24 cellular contexts compared by ENCODE assay signal in the genomic region with DNA sequence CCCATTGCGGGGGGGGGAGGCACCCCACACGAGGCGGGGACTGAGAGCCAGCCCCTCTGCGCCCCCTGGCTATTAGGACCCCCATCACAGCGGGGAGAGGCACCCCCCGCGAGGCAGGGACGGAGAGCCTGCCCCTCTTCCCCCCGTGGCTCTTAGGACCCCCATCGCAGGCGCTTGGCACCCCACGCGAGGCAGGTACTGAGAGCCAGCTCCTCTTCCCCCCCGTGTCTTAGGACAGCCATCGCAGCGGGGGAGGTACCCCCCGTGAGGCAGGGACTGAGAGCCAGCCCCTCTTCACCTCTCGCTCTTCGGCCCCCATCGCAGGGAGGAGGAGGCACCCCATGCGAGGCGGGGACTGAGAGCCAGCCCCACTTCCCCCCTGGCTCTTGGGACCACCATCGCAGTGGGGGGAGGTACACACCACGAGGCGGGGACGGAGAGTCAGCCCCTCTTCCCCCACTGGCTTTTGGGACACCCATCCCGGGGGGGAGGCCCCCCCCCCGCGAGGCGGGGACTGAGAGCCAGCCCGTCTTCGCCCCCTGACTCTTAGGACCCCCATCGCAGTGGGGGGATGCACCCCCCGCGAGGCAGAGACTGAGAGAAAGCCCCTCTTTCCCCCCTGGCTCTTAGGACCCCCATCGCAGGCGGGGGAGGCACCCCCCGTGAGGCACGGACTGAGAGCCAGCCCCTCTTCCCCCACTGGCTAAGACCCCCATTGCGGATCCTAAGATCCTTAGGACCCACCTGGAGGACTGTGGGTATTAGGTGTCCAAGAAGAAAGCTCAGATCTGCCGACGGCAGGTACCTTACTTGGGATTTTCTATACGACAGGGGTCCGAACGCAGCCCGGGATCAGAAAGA.
DNase-seq lines count a peak whose midpoint lies in the region; ATAC-seq, FAIRE-seq and TF ChIP-seq lines count a peak whose summit lies in the region.
"Had no signal": no experiment of that assay in that cellular context is flagged by ENCODE, and none has a peak within 500 bp of the region (broad histone marks: within the 10 kb centered on the region; RNA-seq: fewer than 3 reads in every experiment).

No MANE protein-coding gene starts in this region.

- H4K20me1 ChIP-seq in neural progenitor cell (ENCODE audit: low read depth) = no peaks in the 10 kb centered on the region
- H4K20me1 ChIP-seq in MM.1S (ENCODE audit: insufficient read depth, low read length) = no peaks in the 10 kb centered on the region
- H4K20me1 ChIP-seq: BLaER1 treated with 17β-estradiol and CSF1 and Interleukin-3, amounts not matched to agents 10 nM and 100 nM had no signal

- H3K9me3 ChIP-seq in neural progenitor cell (ENCODE audit: low read depth) (no peaks in the 10 kb centered on the region), MM.1S (replicated peaks; ENCODE audit: insufficient read depth, low read length) (no peaks in the 10 kb centered on the region)

- H3K4me1 ChIP-seq in neural progenitor cell (peaks cover 13% of the 10 kb centered on the region), MM.1S (ENCODE audit: low read length) (no peaks in the 10 kb centered on the region)

- peak overlapping the region; percentile 64 for H2AFZ ChIP-seq in neural progenitor cell (replicated peaks)
- no peak overlapping the region for H2AFZ ChIP-seq in MM.1S (ENCODE audit: low read length)

- no peaks in the 10 kb centered on the region for H3K9me2 ChIP-seq in MM.1S (replicated peaks; ENCODE audit: insufficient read depth, low read length)

- H3K4me3 Mint-ChIP-seq in stimulated activated naive CD8-positive, alpha-beta T cell treated with anti-CD3 and anti-CD28 coated beads, Interleukin-15, amount 100 ng/mL, for 72 hours = no peak overlapping the region
- peak overlapping the region; percentile 65 for H3K4me3 Mint-ChIP-seq in endothelial cell (ENCODE audit: unreplicated experiment)
- H3K4me3 Mint-ChIP-seq in neural progenitor cell = no peak overlapping the region
- H3K4me3 Mint-ChIP-seq: activated naive CD8-positive, alpha-beta T cell treated with anti-CD3 and anti-CD28 coated beads, Interleukin-2, amount 50 U/mL, for 24 hours had no signal

- H3K27me3 Mint-ChIP-seq in stimulated activated naive CD8-positive, alpha-beta T cell treated with anti-CD3 and anti-CD28 coated beads, Interleukin-15, amount 100 ng/mL, for 72 hours = no peaks in the 10 kb centered on the region
- H3K27me3 Mint-ChIP-seq in endothelial cell (ENCODE audit: unreplicated experiment) (peaks cover 4% of the 10 kb centered on the region), neural progenitor cell (ENCODE audit: insufficient read depth, low read depth) (peaks cover 2% of the 10 kb centered on the region)
- H3K27me3 Mint-ChIP-seq: activated naive CD8-positive, alpha-beta T cell treated with anti-CD3 and anti-CD28 coated beads, Interleukin-2, amount 50 U/mL, for 24 hours had no signal

- H3F3A ChIP-seq in neural progenitor cell (ENCODE audit: low read depth) = peaks cover 14% of the 10 kb centered on the region
- H3F3A ChIP-seq in MM.1S (ENCODE audit: insufficient read depth, low read length) = no peaks in the 10 kb centered on the region

- H3K27ac ChIP-seq in neural progenitor cell (peak overlapping the region; percentile 91), MM.1S (ENCODE audit: low read length) (no peak overlapping the region)
- H3K27ac ChIP-seq: BLaER1 treated with 17β-estradiol and CSF1 and Interleukin-3, amounts not matched to agents 10 nM and 100 nM; WERI-Rb-1 had no signal

- TF ChIP-seq CTCF in endothelial cell (IDR thresholded peaks at IDR 0.05; ENCODE audit: unreplicated experiment) (no peak), neural progenitor cell (IDR thresholded peaks at IDR 0.05) (no peak), MM.1S (IDR thresholded peaks at IDR 0.05; ENCODE audit: low read length) (no peak)

- peak overlapping the region; percentile 77 for H3K4me2 ChIP-seq in neural progenitor cell
- H3K4me2 ChIP-seq in MM.1S (ENCODE audit: low read depth, low read length) = no peak overlapping the region
- H3K4me2 ChIP-seq: BLaER1 treated with 17β-estradiol and CSF1 and Interleukin-3, amounts not matched to agents 10 nM and 100 nM had no signal

- H3K4me3 ChIP-seq in neural progenitor cell (peak overlapping the region; percentile 42), MM.1S (ENCODE audit: low read length) (no peak overlapping the region)
- H3K4me3 ChIP-seq: BLaER1 treated with 17β-estradiol and CSF1 and Interleukin-3, amounts not matched to agents 10 nM and 100 nM had no signal

- ATAC-seq in stimulated activated naive CD8-positive, alpha-beta T cell treated with anti-CD3 and anti-CD28 coated beads, Interleukin-15, amount 100 ng/mL, for 72 hours = peak; percentile 9
- no peak for ATAC-seq in stimulated activated naive CD8-positive, alpha-beta T cell treated with anti-CD3 and anti-CD28 coated beads, Interleukin-15, Interleukin-2, amounts not matched to agents 100 U/mL and 50 U/mL, for 24 hours
- ATAC-seq: activated naive CD8-positive, alpha-beta T cell treated with anti-CD3 and anti-CD28 coated beads, Interleukin-2, amount 50 U/mL, for 24 hours had no signal

- peak; percentile 9 for FAIRE-seq in urothelium cell line (lab: Jason Lieb, UNC)
- FAIRE-seq: H1 had no signal

- no peaks in the 10 kb centered on the region for H3K9me3 Mint-ChIP-seq in stimulated activated naive CD8-positive, alpha-beta T cell treated with anti-CD3 and anti-CD28 coated beads, Interleukin-15, amount 100 ng/mL, for 72 hours
- H3K9me3 Mint-ChIP-seq in endothelial cell (ENCODE audit: unreplicated experiment) = no peaks in the 10 kb centered on the region
- no peaks in the 10 kb centered on the region for H3K9me3 Mint-ChIP-seq in neural progenitor cell
- H3K9me3 Mint-ChIP-seq: activated naive CD8-positive, alpha-beta T cell treated with anti-CD3 and anti-CD28 coated beads, Interleukin-2, amount 50 U/mL, for 24 hours had no signal

- no peaks in the 10 kb centered on the region for H3K27me3 ChIP-seq in neural progenitor cell
- H3K27me3 ChIP-seq in MM.1S (replicated peaks; ENCODE audit: insufficient read depth, low read length) = no peaks in the 10 kb centered on the region
- H3K27me3 ChIP-seq: BLaER1 treated with 17β-estradiol and CSF1 and Interleukin-3, amounts not matched to agents 10 nM and 100 nM had no signal

- H3K27ac Mint-ChIP-seq in stimulated activated naive CD8-positive, alpha-beta T cell treated with anti-CD3 and anti-CD28 coated beads, Interleukin-15, amount 100 ng/mL, for 72 hours = no peak overlapping the region
- peak overlapping the region; percentile 90 for H3K27ac Mint-ChIP-seq in endothelial cell (ENCODE audit: unreplicated experiment)
- H3K27ac Mint-ChIP-seq in neural progenitor cell = no peak overlapping the region
- H3K27ac Mint-ChIP-seq: activated naive CD8-positive, alpha-beta T cell treated with anti-CD3 and anti-CD28 coated beads, Interleukin-2, amount 50 U/mL, for 24 hours; immature natural killer cell had no signal

- H3K9ac ChIP-seq in neural progenitor cell (peak overlapping the region; percentile 28), MM.1S (ENCODE audit: low read length) (no peak overlapping the region)
- H3K9ac ChIP-seq: BLaER1 treated with 17β-estradiol and CSF1 and Interleukin-3, amounts not matched to agents 10 nM and 100 nM had no signal

- H3K79me2 ChIP-seq in neural progenitor cell (ENCODE audit: low read depth) (no peaks in the 10 kb centered on the region), MM.1S (ENCODE audit: low read length) (no peaks in the 10 kb centered on the region)

- H3K36me3 Mint-ChIP-seq in endothelial cell (ENCODE audit: low read depth, unreplicated experiment) = no peaks in the 10 kb centered on the region
- H3K36me3 Mint-ChIP-seq in neural progenitor cell = peaks cover 2% of the 10 kb centered on the region
- H3K36me3 Mint-ChIP-seq: immature natural killer cell had no signal

- H3K36me3 ChIP-seq in neural progenitor cell = no peaks in the 10 kb centered on the region
- no peaks in the 10 kb centered on the region for H3K36me3 ChIP-seq in MM.1S (replicated peaks; ENCODE audit: insufficient read depth, low read length)
- H3K36me3 ChIP-seq: WERI-Rb-1 had no signal

- no peak for DNase-seq in stimulated activated naive CD8-positive, alpha-beta T cell treated with anti-CD3 and anti-CD28 coated beads, Interleukin-15, amount 100 ng/mL, for 72 hours
- DNase-seq in stimulated activated naive CD8-positive, alpha-beta T cell treated with anti-CD3 and anti-CD28 coated beads, Interleukin-15, Interleukin-2, amounts not matched to agents 100 U/mL and 50 U/mL, for 24 hours = no peak
- no peak for DNase-seq in endothelial cell (ENCODE audit: low spot score)
- DNase-seq in neural progenitor cell (ENCODE audit: low spot score) = peak; percentile 31
- no peak for DNase-seq in urothelium cell line (ENCODE audit: low spot score)
- no peak for DNase-seq in SKM-1 treated with dmso at 0.1 percent for 144 hours (lab: John Stamatoyannopoulos, UW; ENCODE audit: unreplicated experiment)
- DNase-seq in MM.1S = no peak
- no peak for DNase-seq in NCI-H774 (lab: John Stamatoyannopoulos, UW)
- DNase-seq: activated CD4-positive, alpha-beta T cell treated with anti-CD3 and anti-CD28 coated beads, Interleukin-2, amount 50 U/mL, for 4 hours; activated effector memory CD4-positive, alpha-beta T cell treated with anti-CD3 and anti-CD28 coated beads, Interleukin-2, amount 50 U/mL, for 16 hours; activated naive CD8-positive, alpha-beta T cell treated with anti-CD3 and anti-CD28 coated beads, Interleukin-2, amount 50 U/mL, for 24 hours; activated T-cell treated with anti-CD3 and anti-CD28 coated beads for 4 hours; Calu3; head of caudate nucleus; immature natural killer cell; KG1; NCI-H2171; NCI-H524; RPMI8226; stimulated activated CD8-positive, alpha-beta memory T cell treated with anti-CD3 and anti-CD28 coated beads, Interleukin-4, amount 100 ng/mL, for 48 hours; substantia nigra; WERI-Rb-1 had no signal

- no peaks in the 10 kb centered on the region for H3K4me1 Mint-ChIP-seq in stimulated activated naive CD8-positive, alpha-beta T cell treated with anti-CD3 and anti-CD28 coated beads, Interleukin-15, amount 100 ng/mL, for 72 hours
- H3K4me1 Mint-ChIP-seq in endothelial cell (ENCODE audit: unreplicated experiment) (peaks cover 8% of the 10 kb centered on the region), neural progenitor cell (peaks cover 3% of the 10 kb centered on the region)
- H3K4me1 Mint-ChIP-seq: immature natural killer cell had no signal
